ENCODE assay signal across 6 cellular contexts in the genomic region with DNA sequence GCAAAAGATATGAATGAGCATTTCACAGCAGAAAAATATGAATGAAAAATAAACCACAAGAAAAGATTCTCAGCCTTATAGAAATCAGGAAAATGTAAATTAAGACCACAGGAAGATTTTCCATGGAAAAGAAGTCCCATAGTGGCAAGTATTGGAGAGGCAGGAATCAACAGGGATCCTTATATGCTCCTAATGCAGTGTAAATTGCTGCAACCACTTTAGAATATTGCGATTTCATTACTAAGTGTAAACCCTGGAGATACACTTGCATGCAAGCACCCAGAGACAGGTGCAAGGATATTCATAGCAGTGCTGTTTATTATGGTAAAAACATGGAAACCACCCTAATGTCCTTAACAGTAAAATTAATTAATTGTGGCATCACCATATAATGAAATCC.
"Had no signal": no experiment of that assay in that cellular context is flagged by ENCODE, and none has a peak within 500 bp of the region (broad histone marks: within the 10 kb centered on the region; RNA-seq: fewer than 3 reads in every experiment).

No MANE protein-coding gene starts in this region.

- H3K4me3 ChIP-seq: K562 had no signal

- DNase-seq: IMR-90, KBM-7 had no signal

- H3K9me3 Mint-ChIP-seq: IgD-negative memory B cell had no signal

- H3K27ac Mint-ChIP-seq: IgD-negative memory B cell had no signal

- H3K36me3 Mint-ChIP-seq: IgD-negative memory B cell had no signal

- H3K27ac ChIP-seq: HL-60 had no signal

- ATAC-seq: HepG2, K562 had no signal

- H3K4me3 Mint-ChIP-seq: IgD-negative memory B cell had no signal

- H3K27me3 Mint-ChIP-seq: IgD-negative memory B cell had no signal
